12 cellular contexts compared by ENCODE assay signal in the genomic region with DNA sequence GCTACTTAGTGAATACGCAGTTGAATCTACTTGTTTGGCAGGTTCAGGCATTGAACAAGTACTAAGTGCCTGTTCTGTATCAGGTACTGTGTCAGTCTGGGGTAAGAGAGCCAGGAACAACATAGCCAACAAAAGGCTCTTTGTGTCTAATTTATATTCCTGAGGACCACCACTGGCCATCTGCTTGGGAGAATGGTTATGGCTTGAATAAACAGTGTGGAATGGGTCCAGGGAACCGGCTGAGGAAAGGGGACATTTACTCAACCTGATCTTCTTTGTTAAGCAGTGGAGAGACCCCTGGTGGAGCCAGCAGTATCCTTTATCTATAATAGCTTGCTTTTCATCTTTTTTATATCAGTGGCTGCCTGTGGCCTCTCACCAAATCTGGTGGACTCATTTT. TPM values are rescaled to one million over a fixed set of nuclear protein-coding genes. Genes with fewer than 3 reads are reported as not detected.
A peak's percentile ranks its signal among the peaks of the same experiment; 100 is the strongest.
DNase-seq lines count a peak whose midpoint lies in the region; ATAC-seq and TF ChIP-seq lines count a peak whose summit lies in the region.
"Had no signal": no experiment of that assay in that cellular context is flagged by ENCODE, and none has a peak within 500 bp of the region (broad histone marks: within the 10 kb centered on the region; RNA-seq: fewer than 3 reads in every experiment).

No MANE protein-coding gene starts in this region.

- peak; percentile 39 for TF ChIP-seq CTCF in VCaP (conservative IDR thresholded peaks at IDR 0.05)
- peak in 1 of 2 experiments; percentile 16 for TF ChIP-seq CTCF in Caco-2 (IDR thresholded peaks at IDR 0.05; ENCODE audit: insufficient read depth in 1 of 2, low read depth in 1 of 2, low read length in 1 of 2, severe bottlenecking in 1 of 2, unreplicated experiment in 1 of 2)

- H3K4me1 Mint-ChIP-seq in Caco-2 (ENCODE audit: low read depth, unreplicated experiment) = peaks cover 13% of the 10 kb centered on the region

- intact Hi-C loops in Caco-2 (cut with micrococcal nuclease; ENCODE audit: unreplicated experiment) = no loop called here

- no peak overlapping the region for H3K4me3 Mint-ChIP-seq in Caco-2 (ENCODE audit: unreplicated experiment)
- H3K4me3 Mint-ChIP-seq: activated B cell treated with CpG ODN at 0.5 μM for 24 hours had no signal

- H3K9me3 ChIP-seq in Caco-2 = no peaks in the 10 kb centered on the region
- H3K9me3 ChIP-seq: neutrophil had no signal

- POLR2A ChIA-PET in Caco-2 (lab: Charles Lee) = no interaction called here

- H3K4me1 ChIP-seq in Caco-2 = no peaks in the 10 kb centered on the region

- H3K4me3 ChIP-seq in Caco-2 (ENCODE audit: low read depth, low read length) = no peak overlapping the region

- no peaks in the 10 kb centered on the region for H3K36me3 Mint-ChIP-seq in Caco-2 (ENCODE audit: insufficient read depth, unreplicated experiment)

- no peaks in the 10 kb centered on the region for H3K36me3 ChIP-seq in Caco-2 (ENCODE audit: control insufficient read depth, insufficient read depth, low read length)
- H3K36me3 ChIP-seq: neutrophil had no signal

- BruUV-seq in Caco-2 (replicated peaks; lab: Mats Ljungman, UMichigan) = no TSS peak

- no peaks in the 10 kb centered on the region for H3K27me3 Mint-ChIP-seq in Caco-2 (ENCODE audit: insufficient read depth, unreplicated experiment)
- H3K27me3 Mint-ChIP-seq: activated B cell treated with CpG ODN at 0.5 μM for 24 hours had no signal

- H3K9me3 Mint-ChIP-seq in Caco-2 (ENCODE audit: unreplicated experiment) = no peaks in the 10 kb centered on the region
- H3K9me3 Mint-ChIP-seq: activated B cell treated with CpG ODN at 0.5 μM for 24 hours had no signal

- peak overlapping the region; percentile 97 for H3K27ac ChIP-seq in VCaP
- H3K27ac ChIP-seq: neutrophil had no signal

- H3K27me3 ChIP-seq in Caco-2 (replicated peaks; ENCODE audit: control insufficient read depth, insufficient read depth, low read length) = no peaks in the 10 kb centered on the region
- H3K27me3 ChIP-seq: neutrophil had no signal

- no peak for ATAC-seq in GM18858 (IDR thresholded peaks at IDR 0.05; ENCODE audit: unreplicated experiment)

- peak; percentile 80 for DNase-seq in DMS 273 (lab: John Stamatoyannopoulos, UW; ENCODE audit: unreplicated experiment)
- DNase-seq in NCI-H1417 treated with DMSO at 0.1 percent for 48 hours (lab: John Stamatoyannopoulos, UW) = peak; percentile 18
- peak; percentile 28 to 44 for DNase-seq in lung microvascular endothelial cell (ENCODE audit: low read depth in 2 of 2)
- DNase-seq in Caco-2 = no peak
- no peak for DNase-seq in nucleus accumbens (lab: John Stamatoyannopoulos, UW)
- no peak for DNase-seq in GM03348 (ENCODE audit: low spot score)
- DNase-seq: activated B cell treated with CpG ODN at 0.5 μM for 24 hours; activated effector memory CD4-positive, alpha-beta T cell treated with anti-CD3 and anti-CD28 coated beads, Interleukin-2, amount 50 U/mL, for 16 hours; effector CD4-positive, alpha-beta T cell had no signal

- H3K27ac Mint-ChIP-seq in Caco-2 (ENCODE audit: unreplicated experiment) = no peak overlapping the region
- H3K27ac Mint-ChIP-seq: activated B cell treated with CpG ODN at 0.5 μM for 24 hours had no signal

- CTCF ChIA-PET in Caco-2 (lab: Charles Lee) = interaction anchor here (1.5 kb wide), 1 partner anchor 25 kb away, joined by 4 read pairs; no protein-coding TSS in a partner anchor

RNA-seq across cellular contexts. Expression of gene EXOSC2, which starts 38.6 kb away (rescaled TPM):
- 17.4 and 19.6 TPM in 2 replicates for total RNA-seq in lung microvascular endothelial cell
- 59.1 and 68.4 TPM in 2 replicates for total RNA-seq in Caco-2 (2022)

Comparison
In these comparisons a context has a peak if more than half of its experiments do, and no peak if none do; other contexts are left out.
1. DNase-seq: peak in DMS 273 (single experiment), NCI-H1417 treated with DMSO at 0.1 percent for 48 hours (single experiment) and lung microvascular endothelial cell (2 of 2); none in Caco-2 (0 of 2), nucleus accumbens (0 of 56) and GM03348 (single experiment).